ENCODE assay signal across 6 cellular contexts in the genomic region with DNA sequence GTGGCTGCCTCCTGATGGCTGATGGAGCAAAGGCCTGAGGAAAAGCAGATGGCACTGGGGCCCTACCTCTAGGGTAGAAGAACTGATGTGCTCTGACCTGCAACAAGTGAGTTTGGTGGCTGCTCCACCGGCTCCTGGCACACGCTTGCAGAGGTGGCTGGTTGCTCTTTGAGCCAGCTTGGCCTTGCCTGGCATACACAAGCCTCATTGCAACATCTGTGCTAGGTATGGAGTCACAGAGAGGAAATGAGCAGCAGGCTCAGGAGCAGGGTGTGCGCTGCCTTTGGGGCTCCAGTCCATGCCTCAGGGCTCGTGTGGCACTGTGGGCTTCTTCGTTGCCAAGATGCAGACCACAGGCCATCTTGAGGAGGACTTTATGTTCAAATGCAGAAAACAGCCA. TPM values are rescaled to one million over a fixed set of nuclear protein-coding genes. Genes with fewer than 3 reads are reported as not detected.
"Had no signal": no experiment of that assay in that cellular context is flagged by ENCODE, and none has a peak within 500 bp of the region (broad histone marks: within the 10 kb centered on the region; RNA-seq: fewer than 3 reads in every experiment).

No MANE protein-coding gene starts in this region.

RNA-seq across cellular contexts. Expression of a gene that starts 40.5 kb away (rescaled TPM):
- total RNA-seq: HepG2, HT-29, HT1080, IMR-90, K562 had no signal
- polyA plus RNA-seq: HepG2, IgD-negative memory B cell, IMR-90, K562 had no signal
